Comparison of ENCODE assay signal across 31 cellular contexts in genomic region chr2:234322766-234323465, GRCh38.
DNase-seq lines count a peak whose midpoint lies in the region; ATAC-seq and FAIRE-seq lines count a peak whose summit lies in the region.
"Had no signal": no experiment of that assay in that cellular context is flagged by ENCODE, and none has a peak within 500 bp of the region (broad histone marks: within the 10 kb centered on the region; RNA-seq: fewer than 3 reads in every experiment).

No MANE protein-coding gene starts in this region.

- no peak overlapping the region for H2AFZ ChIP-seq in Karpas-422 (ENCODE audit: low read length)
- H2AFZ ChIP-seq: hepatocyte, neural progenitor cell, parathyroid adenoma, PC-9 had no signal

- DNase-seq in NCI-H2196 (lab: John Stamatoyannopoulos, UW; ENCODE audit: unreplicated experiment): peak; percentile 13
- DNase-seq in NCI-H2196 treated with DMSO at 0.1 percent for 48 hours (lab: John Stamatoyannopoulos, UW; ENCODE audit: unreplicated experiment): no peak
- DNase-seq in activated naive CD8-positive, alpha-beta T cell treated with anti-CD3 and anti-CD28 coated beads, Interleukin-2, amount 50 U/mL, for 24 hours: no peak
- DNase-seq in activated T-helper 2 cell treated with anti-CD3 and anti-CD28 coated beads, Interferon-gamma antibody, Interleukin-2, Interleukin-4, amounts not matched to agents 10 μg/mL and 5 μg/mL and 100 μg/mL, durations not matched to agents 14 hours and 24 hours and 36 hours (ENCODE audit: low spot score): no peak
- no peak for DNase-seq in stimulated activated effector memory CD8-positive, alpha-beta T cell treated with anti-CD3 and anti-CD28 coated beads, Interleukin-12 subunit alpha, Interleukin-12 subunit beta, amount 100 ng/mL, for 72 hours (ENCODE audit: low spot score in 2 of 2)
- DNase-seq in Karpas-422: no peak
- DNase-seq in GM19239 (ENCODE audit: insufficient read length, low spot score): no peak
- DNase-seq: amygdala; DMS 273 treated with DMSO at 0.1 percent for 48 hours; EL; gastrocnemius medialis; HCEC 1CT; NCI-H1436; NCI-H2081 treated with DMSO at 0.1 percent for 48 hours; NCI-H510A treated with DMSO at 0.1 percent for 48 hours; NK-92 treated with Interleukin-12 subunit alpha and Interleukin-12 subunit beta, amount 100 ng/mL, for 24 hours; PC-9; Right ventricle myocardium superior; stimulated activated CD4-positive, alpha-beta T cell treated with anti-CD3 and anti-CD28 coated beads, Interleukin-1b, Interleukin-23, amount 100 ng/mL, for 48 hours; stimulated activated CD8-positive, alpha-beta memory T cell treated with anti-CD3 and anti-CD28 coated beads, Interleukin-4, amount 100 ng/mL, for 48 hours; T1000 had no signal

- no peaks in the 10 kb centered on the region for H3K79me2 ChIP-seq in Karpas-422 (ENCODE audit: low read length)
- H3K79me2 ChIP-seq: hepatocyte, parathyroid adenoma had no signal

- no peaks in the 10 kb centered on the region for H3K9me2 ChIP-seq in Karpas-422 (replicated peaks; ENCODE audit: insufficient read depth, low read length)

- H3K4me2 ChIP-seq in Karpas-422 (ENCODE audit: low read depth, low read length, poor library complexity, severe bottlenecking): no peak overlapping the region
- H3K4me2 ChIP-seq: hepatocyte, neural progenitor cell, PC-9, smooth muscle cell had no signal

- no peaks in the 10 kb centered on the region for H3K27me3 ChIP-seq in Karpas-422 (ENCODE audit: low read length)
- H3K27me3 ChIP-seq: breast epithelium, gastrocnemius medialis, hepatocyte, neural progenitor cell, tibial nerve had no signal

- H3K36me3 Mint-ChIP-seq in activated naive CD8-positive, alpha-beta T cell: no peaks in the 10 kb centered on the region
- no peaks in the 10 kb centered on the region for H3K36me3 Mint-ChIP-seq in activated naive CD8-positive, alpha-beta T cell treated with anti-CD3 and anti-CD28 coated beads, Interleukin-2, amount 50 U/mL, for 24 hours (ENCODE audit: low read depth)
- peaks cover 4% of the 10 kb centered on the region for H3K36me3 Mint-ChIP-seq in activated T-helper 2 cell treated with anti-CD3 and anti-CD28 coated beads, Interferon-gamma antibody, Interleukin-2, Interleukin-4, amounts not matched to agents 10 μg/mL and 5 μg/mL and 100 μg/mL, durations not matched to agents 14 hours and 24 hours and 36 hours (ENCODE audit: low read depth)
- H3K36me3 Mint-ChIP-seq in stimulated activated effector memory CD8-positive, alpha-beta T cell treated with anti-CD3 and anti-CD28 coated beads, Interleukin-12 subunit alpha, Interleukin-12 subunit beta, amount 100 ng/mL, for 72 hours: no peaks in the 10 kb centered on the region
- H3K36me3 Mint-ChIP-seq: neural progenitor cell, WTC11 had no signal

- H4K20me1 ChIP-seq in Karpas-422 (ENCODE audit: insufficient read depth, low read depth, low read length): no peaks in the 10 kb centered on the region

- H3K27me3 Mint-ChIP-seq in activated naive CD8-positive, alpha-beta T cell: no peaks in the 10 kb centered on the region
- no peaks in the 10 kb centered on the region for H3K27me3 Mint-ChIP-seq in activated naive CD8-positive, alpha-beta T cell treated with anti-CD3 and anti-CD28 coated beads, Interleukin-2, amount 50 U/mL, for 24 hours
- H3K27me3 Mint-ChIP-seq in activated T-helper 2 cell treated with anti-CD3 and anti-CD28 coated beads, Interferon-gamma antibody, Interleukin-2, Interleukin-4, amounts not matched to agents 10 μg/mL and 5 μg/mL and 100 μg/mL, durations not matched to agents 14 hours and 24 hours and 36 hours (ENCODE audit: low read depth): no peaks in the 10 kb centered on the region

- H3K4me3 ChIP-seq in Karpas-422 (ENCODE audit: low read length): no peak overlapping the region
- H3K4me3 ChIP-seq: breast epithelium, gastrocnemius medialis, GM12878, hepatocyte, neural progenitor cell, PC-9, smooth muscle cell, tibial nerve had no signal

- H3K4me1 ChIP-seq in Karpas-422 (ENCODE audit: low read length): no peaks in the 10 kb centered on the region
- H3K4me1 ChIP-seq: breast epithelium, gastrocnemius medialis, parathyroid adenoma, tibial nerve had no signal

- peaks cover 38% of the 10 kb centered on the region for H3K4me1 Mint-ChIP-seq in activated naive CD8-positive, alpha-beta T cell (ENCODE audit: low read depth)
- H3K4me1 Mint-ChIP-seq in activated naive CD8-positive, alpha-beta T cell treated with anti-CD3 and anti-CD28 coated beads, Interleukin-2, amount 50 U/mL, for 24 hours: peaks cover 37% of the 10 kb centered on the region
- peaks cover 33% of the 10 kb centered on the region for H3K4me1 Mint-ChIP-seq in activated T-helper 2 cell treated with anti-CD3 and anti-CD28 coated beads, Interferon-gamma antibody, Interleukin-2, Interleukin-4, amounts not matched to agents 10 μg/mL and 5 μg/mL and 100 μg/mL, durations not matched to agents 14 hours and 24 hours and 36 hours (ENCODE audit: low read depth)
- peaks cover 33% of the 10 kb centered on the region for H3K4me1 Mint-ChIP-seq in stimulated activated effector memory CD8-positive, alpha-beta T cell treated with anti-CD3 and anti-CD28 coated beads, Interleukin-12 subunit alpha, Interleukin-12 subunit beta, amount 100 ng/mL, for 72 hours
- H3K4me1 Mint-ChIP-seq: WTC11 had no signal

- H3K27ac Mint-ChIP-seq in activated naive CD8-positive, alpha-beta T cell: peak overlapping the region; percentile 64
- no peak overlapping the region for H3K27ac Mint-ChIP-seq in activated naive CD8-positive, alpha-beta T cell treated with anti-CD3 and anti-CD28 coated beads, Interleukin-2, amount 50 U/mL, for 24 hours
- peak overlapping the region; percentile 70 for H3K27ac Mint-ChIP-seq in activated T-helper 2 cell treated with anti-CD3 and anti-CD28 coated beads, Interferon-gamma antibody, Interleukin-2, Interleukin-4, amounts not matched to agents 10 μg/mL and 5 μg/mL and 100 μg/mL, durations not matched to agents 14 hours and 24 hours and 36 hours
- H3K27ac Mint-ChIP-seq in stimulated activated effector memory CD8-positive, alpha-beta T cell treated with anti-CD3 and anti-CD28 coated beads, Interleukin-12 subunit alpha, Interleukin-12 subunit beta, amount 100 ng/mL, for 72 hours: peak overlapping the region; percentile 74
- H3K27ac Mint-ChIP-seq: neural progenitor cell, WTC11 had no signal

- no peak for ATAC-seq in activated naive CD8-positive, alpha-beta T cell treated with anti-CD3 and anti-CD28 coated beads, Interleukin-2, amount 50 U/mL, for 24 hours
- ATAC-seq in stimulated activated effector memory CD8-positive, alpha-beta T cell treated with anti-CD3 and anti-CD28 coated beads, Interleukin-12 subunit alpha, Interleukin-12 subunit beta, amount 100 ng/mL, for 72 hours: no peak
- ATAC-seq: gastrocnemius medialis, GM12878, WTC11 had no signal

- no peaks in the 10 kb centered on the region for H3K9me3 Mint-ChIP-seq in activated naive CD8-positive, alpha-beta T cell (ENCODE audit: low read depth)
- H3K9me3 Mint-ChIP-seq in activated naive CD8-positive, alpha-beta T cell treated with anti-CD3 and anti-CD28 coated beads, Interleukin-2, amount 50 U/mL, for 24 hours: no peaks in the 10 kb centered on the region
- H3K9me3 Mint-ChIP-seq in activated T-helper 2 cell treated with anti-CD3 and anti-CD28 coated beads, Interferon-gamma antibody, Interleukin-2, Interleukin-4, amounts not matched to agents 10 μg/mL and 5 μg/mL and 100 μg/mL, durations not matched to agents 14 hours and 24 hours and 36 hours: peaks cover 4% of the 10 kb centered on the region
- H3K9me3 Mint-ChIP-seq in stimulated activated effector memory CD8-positive, alpha-beta T cell treated with anti-CD3 and anti-CD28 coated beads, Interleukin-12 subunit alpha, Interleukin-12 subunit beta, amount 100 ng/mL, for 72 hours: no peaks in the 10 kb centered on the region

- H3K9me3 ChIP-seq in Karpas-422 (ENCODE audit: low read length): no peaks in the 10 kb centered on the region
- H3K9me3 ChIP-seq: breast epithelium, gastrocnemius medialis, tibial nerve had no signal

- H3K27ac ChIP-seq in Karpas-422 (ENCODE audit: low read length): no peak overlapping the region
- H3K27ac ChIP-seq: gastrocnemius medialis, hepatocyte, neural progenitor cell, parathyroid adenoma, PC-9, tibial nerve had no signal

- H3K4me3 Mint-ChIP-seq in activated naive CD8-positive, alpha-beta T cell: peak overlapping the region; percentile 13
- H3K4me3 Mint-ChIP-seq in activated naive CD8-positive, alpha-beta T cell treated with anti-CD3 and anti-CD28 coated beads, Interleukin-2, amount 50 U/mL, for 24 hours: no peak overlapping the region
- H3K4me3 Mint-ChIP-seq in activated T-helper 2 cell treated with anti-CD3 and anti-CD28 coated beads, Interferon-gamma antibody, Interleukin-2, Interleukin-4, amounts not matched to agents 10 μg/mL and 5 μg/mL and 100 μg/mL, durations not matched to agents 14 hours and 24 hours and 36 hours (ENCODE audit: low read depth): no peak overlapping the region
- no peak overlapping the region for H3K4me3 Mint-ChIP-seq in stimulated activated effector memory CD8-positive, alpha-beta T cell treated with anti-CD3 and anti-CD28 coated beads, Interleukin-12 subunit alpha, Interleukin-12 subunit beta, amount 100 ng/mL, for 72 hours
- H3K4me3 Mint-ChIP-seq: neural progenitor cell, WTC11 had no signal

- intact Hi-C loops in activated T-helper 2 cell treated with anti-CD3 and anti-CD28 coated beads, Interferon-gamma antibody, Interleukin-2, Interleukin-4, amounts not matched to agents 10 μg/mL and 5 μg/mL and 100 μg/mL, durations not matched to agents 14 hours and 24 hours and 36 hours (cut with micrococcal nuclease): no loop called here

- H3K9ac ChIP-seq in Karpas-422 (ENCODE audit: low read length): no peak overlapping the region
- H3K9ac ChIP-seq: neural progenitor cell, parathyroid adenoma had no signal

- H3K36me3 ChIP-seq in Karpas-422 (ENCODE audit: insufficient read depth, low read length): no peaks in the 10 kb centered on the region
- H3K36me3 ChIP-seq: breast epithelium, gastrocnemius medialis, neural progenitor cell, tibial nerve had no signal

- FAIRE-seq in GM19239 (lab: Jason Lieb, UNC): no peak
- FAIRE-seq: endometrium, GM12878 had no signal
